ENCODE assay signal across 1 cellular context in genomic region chr5:56291058-56291404, GRCh38.
TF ChIP-seq lines count a peak whose summit lies in the region.

No MANE protein-coding gene starts in this region.

TF ChIP-seq in GM23338, 12 proteins besides CTCF, POLR2A, EP300 and RAD21 (continued from another document):
- no peak for TF ChIP-seq ZNF462 (CRISPR knock-in tag; IDR thresholded peaks at IDR 0.05)
- TF ChIP-seq ETS1 (IDR thresholded peaks at IDR 0.05), result no peak
- no peak for TF ChIP-seq POLR2AphosphoS5 (IDR thresholded peaks at IDR 0.05; ENCODE audit: low read depth)
- TF ChIP-seq NANOG (IDR thresholded peaks at IDR 0.05; ENCODE audit: borderline replicate concordance), result no peak
